1 cellular context compared by ENCODE assay signal in the genomic region with DNA sequence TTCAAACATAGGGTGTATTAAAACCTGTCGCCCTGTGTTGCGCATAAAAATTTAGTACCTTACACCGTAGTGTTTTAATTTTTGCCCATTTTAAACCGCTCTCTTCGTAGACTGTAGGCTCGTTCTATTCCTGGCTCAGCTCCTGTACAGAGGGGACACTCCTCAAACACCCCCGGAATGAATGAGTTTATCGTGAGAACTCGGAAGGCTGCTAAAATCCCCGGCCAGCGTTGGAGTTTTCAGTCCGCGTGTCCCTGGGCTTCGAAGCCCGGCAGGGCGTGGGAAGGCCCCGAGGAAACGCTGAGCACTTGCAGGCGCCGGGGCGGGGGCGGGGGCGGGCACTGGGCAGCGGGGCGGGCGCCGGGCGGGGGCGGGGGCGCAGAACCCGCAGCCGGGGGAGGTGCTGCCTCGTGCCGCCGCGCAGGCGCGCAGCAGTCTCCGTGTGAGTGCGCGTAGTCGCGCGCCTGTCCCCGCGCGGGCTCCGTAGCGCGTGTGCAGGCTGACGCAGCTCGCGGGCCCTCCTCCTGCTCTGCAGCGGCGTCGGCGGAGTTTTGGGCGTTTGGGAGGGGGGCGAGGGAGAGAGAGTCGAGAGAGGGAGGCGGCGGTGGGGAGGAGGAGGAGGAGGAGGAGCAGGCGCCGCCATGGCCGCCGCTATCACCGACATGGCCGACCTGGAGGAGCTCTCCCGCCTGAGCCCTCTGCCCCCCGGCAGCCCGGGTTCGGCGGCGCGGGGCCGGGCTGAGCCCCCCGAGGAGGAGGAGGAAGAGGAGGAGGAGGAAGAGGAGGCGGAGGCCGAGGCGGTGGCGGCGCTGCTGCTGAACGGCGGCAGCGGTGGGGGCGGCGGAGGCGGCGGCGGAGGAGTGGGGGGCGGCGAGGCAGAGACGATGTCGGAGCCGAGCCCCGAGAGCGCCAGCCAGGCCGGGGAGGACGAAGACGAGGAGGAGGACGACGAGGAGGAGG.
A peak's percentile ranks its signal among the peaks of the same experiment; 100 is the strongest.
TF ChIP-seq lines count a peak whose summit lies in the region.

A gene with protein sequence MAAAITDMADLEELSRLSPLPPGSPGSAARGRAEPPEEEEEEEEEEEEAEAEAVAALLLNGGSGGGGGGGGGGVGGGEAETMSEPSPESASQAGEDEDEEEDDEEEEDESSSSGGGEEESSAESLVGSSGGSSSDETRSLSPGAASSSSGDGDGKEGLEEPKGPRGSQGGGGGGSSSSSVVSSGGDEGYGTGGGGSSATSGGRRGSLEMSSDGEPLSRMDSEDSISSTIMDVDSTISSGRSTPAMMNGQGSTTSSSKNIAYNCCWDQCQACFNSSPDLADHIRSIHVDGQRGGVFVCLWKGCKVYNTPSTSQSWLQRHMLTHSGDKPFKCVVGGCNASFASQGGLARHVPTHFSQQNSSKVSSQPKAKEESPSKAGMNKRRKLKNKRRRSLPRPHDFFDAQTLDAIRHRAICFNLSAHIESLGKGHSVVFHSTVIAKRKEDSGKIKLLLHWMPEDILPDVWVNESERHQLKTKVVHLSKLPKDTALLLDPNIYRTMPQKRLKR (plus strand): TSS at position 434 of the 960 bp plus-strand sequence. CDS start 208 bp downstream, at position 642.

TF ChIP-seq in K562, 482 proteins besides CTCF, POLR2A, EP300 and RAD21 (continued from another document and continues in another):
- TF ChIP-seq, protein P1, sequence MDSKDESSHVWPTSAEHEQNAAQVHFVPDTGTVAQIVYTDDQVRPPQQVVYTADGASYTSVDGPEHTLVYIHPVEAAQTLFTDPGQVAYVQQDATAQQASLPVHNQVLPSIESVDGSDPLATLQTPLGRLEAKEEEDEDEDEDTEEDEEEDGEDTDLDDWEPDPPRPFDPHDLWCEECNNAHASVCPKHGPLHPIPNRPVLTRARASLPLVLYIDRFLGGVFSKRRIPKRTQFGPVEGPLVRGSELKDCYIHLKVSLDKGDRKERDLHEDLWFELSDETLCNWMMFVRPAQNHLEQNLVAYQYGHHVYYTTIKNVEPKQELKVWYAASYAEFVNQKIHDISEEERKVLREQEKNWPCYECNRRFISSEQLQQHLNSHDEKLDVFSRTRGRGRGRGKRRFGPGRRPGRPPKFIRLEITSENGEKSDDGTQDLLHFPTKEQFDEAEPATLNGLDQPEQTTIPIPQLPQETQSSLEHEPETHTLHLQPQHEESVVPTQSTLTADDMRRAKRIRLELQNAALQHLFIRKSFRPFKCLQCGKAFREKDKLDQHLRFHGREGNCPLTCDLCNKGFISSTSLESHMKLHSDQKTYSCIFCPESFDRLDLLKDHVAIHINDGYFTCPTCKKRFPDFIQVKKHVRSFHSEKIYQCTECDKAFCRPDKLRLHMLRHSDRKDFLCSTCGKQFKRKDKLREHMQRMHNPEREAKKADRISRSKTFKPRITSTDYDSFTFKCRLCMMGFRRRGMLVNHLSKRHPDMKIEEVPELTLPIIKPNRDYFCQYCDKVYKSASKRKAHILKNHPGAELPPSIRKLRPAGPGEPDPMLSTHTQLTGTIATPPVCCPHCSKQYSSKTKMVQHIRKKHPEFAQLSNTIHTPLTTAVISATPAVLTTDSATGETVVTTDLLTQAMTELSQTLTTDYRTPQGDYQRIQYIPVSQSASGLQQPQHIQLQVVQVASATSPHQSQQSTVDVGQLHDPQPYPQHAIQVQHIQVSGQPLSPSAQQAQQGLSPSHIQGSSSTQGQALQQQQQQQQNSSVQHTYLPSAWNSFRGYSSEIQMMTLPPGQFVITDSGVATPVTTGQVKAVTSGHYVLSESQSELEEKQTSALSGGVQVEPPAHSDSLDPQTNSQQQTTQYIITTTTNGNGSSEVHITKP (IDR thresholded peaks at IDR 0.05; ENCODE audit: partially characterized antibody) = peak; percentile 48
- TF ChIP-seq EWSR1 (IDR thresholded peaks at IDR 0.05; ENCODE audit: borderline replicate concordance, low read depth, partially characterized antibody) (no peak), ZNF263 (CRISPR knock-in tag; IDR thresholded peaks at IDR 0.05; ENCODE audit: borderline replicate concordance) (peak; percentile 89), ZNF347 (CRISPR knock-in tag; IDR thresholded peaks at IDR 0.05; ENCODE audit: low read depth) (no peak), ZNF224 (CRISPR knock-in tag; IDR thresholded peaks at IDR 0.05) (0 out of 2 replicates have a peak, but pooled peaks have one; percentile 16), NRF1 (conservative IDR thresholded peaks at IDR 0.05 in 1 of 2, IDR thresholded peaks at IDR 0.05 in 1 of 2) (peak; percentile 86 to 87), NFIC (IDR thresholded peaks at IDR 0.05) (0 out of 2 replicates have a peak, but pooled peaks have one; percentile 14), ZNF707 (CRISPR knock-in tag; conservative IDR thresholded peaks at IDR 0.05) (no peak), SAP30 (IDR thresholded peaks at IDR 0.05; ENCODE audit: borderline replicate concordance, insufficient read depth, low read depth, low read length, poor library complexity, severe bottlenecking) (peak; percentile 5), FOXA3 (CRISPR knock-in tag; conservative IDR thresholded peaks at IDR 0.05 in 1 of 2, IDR thresholded peaks at IDR 0.05 in 1 of 2) (no peak)
- TF ChIP-seq, protein P2, sequence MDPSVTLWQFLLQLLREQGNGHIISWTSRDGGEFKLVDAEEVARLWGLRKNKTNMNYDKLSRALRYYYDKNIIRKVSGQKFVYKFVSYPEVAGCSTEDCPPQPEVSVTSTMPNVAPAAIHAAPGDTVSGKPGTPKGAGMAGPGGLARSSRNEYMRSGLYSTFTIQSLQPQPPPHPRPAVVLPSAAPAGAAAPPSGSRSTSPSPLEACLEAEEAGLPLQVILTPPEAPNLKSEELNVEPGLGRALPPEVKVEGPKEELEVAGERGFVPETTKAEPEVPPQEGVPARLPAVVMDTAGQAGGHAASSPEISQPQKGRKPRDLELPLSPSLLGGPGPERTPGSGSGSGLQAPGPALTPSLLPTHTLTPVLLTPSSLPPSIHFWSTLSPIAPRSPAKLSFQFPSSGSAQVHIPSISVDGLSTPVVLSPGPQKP (CRISPR knock-in tag; IDR thresholded peaks at IDR 0.05) = no peak
- TF ChIP-seq, protein P3, sequence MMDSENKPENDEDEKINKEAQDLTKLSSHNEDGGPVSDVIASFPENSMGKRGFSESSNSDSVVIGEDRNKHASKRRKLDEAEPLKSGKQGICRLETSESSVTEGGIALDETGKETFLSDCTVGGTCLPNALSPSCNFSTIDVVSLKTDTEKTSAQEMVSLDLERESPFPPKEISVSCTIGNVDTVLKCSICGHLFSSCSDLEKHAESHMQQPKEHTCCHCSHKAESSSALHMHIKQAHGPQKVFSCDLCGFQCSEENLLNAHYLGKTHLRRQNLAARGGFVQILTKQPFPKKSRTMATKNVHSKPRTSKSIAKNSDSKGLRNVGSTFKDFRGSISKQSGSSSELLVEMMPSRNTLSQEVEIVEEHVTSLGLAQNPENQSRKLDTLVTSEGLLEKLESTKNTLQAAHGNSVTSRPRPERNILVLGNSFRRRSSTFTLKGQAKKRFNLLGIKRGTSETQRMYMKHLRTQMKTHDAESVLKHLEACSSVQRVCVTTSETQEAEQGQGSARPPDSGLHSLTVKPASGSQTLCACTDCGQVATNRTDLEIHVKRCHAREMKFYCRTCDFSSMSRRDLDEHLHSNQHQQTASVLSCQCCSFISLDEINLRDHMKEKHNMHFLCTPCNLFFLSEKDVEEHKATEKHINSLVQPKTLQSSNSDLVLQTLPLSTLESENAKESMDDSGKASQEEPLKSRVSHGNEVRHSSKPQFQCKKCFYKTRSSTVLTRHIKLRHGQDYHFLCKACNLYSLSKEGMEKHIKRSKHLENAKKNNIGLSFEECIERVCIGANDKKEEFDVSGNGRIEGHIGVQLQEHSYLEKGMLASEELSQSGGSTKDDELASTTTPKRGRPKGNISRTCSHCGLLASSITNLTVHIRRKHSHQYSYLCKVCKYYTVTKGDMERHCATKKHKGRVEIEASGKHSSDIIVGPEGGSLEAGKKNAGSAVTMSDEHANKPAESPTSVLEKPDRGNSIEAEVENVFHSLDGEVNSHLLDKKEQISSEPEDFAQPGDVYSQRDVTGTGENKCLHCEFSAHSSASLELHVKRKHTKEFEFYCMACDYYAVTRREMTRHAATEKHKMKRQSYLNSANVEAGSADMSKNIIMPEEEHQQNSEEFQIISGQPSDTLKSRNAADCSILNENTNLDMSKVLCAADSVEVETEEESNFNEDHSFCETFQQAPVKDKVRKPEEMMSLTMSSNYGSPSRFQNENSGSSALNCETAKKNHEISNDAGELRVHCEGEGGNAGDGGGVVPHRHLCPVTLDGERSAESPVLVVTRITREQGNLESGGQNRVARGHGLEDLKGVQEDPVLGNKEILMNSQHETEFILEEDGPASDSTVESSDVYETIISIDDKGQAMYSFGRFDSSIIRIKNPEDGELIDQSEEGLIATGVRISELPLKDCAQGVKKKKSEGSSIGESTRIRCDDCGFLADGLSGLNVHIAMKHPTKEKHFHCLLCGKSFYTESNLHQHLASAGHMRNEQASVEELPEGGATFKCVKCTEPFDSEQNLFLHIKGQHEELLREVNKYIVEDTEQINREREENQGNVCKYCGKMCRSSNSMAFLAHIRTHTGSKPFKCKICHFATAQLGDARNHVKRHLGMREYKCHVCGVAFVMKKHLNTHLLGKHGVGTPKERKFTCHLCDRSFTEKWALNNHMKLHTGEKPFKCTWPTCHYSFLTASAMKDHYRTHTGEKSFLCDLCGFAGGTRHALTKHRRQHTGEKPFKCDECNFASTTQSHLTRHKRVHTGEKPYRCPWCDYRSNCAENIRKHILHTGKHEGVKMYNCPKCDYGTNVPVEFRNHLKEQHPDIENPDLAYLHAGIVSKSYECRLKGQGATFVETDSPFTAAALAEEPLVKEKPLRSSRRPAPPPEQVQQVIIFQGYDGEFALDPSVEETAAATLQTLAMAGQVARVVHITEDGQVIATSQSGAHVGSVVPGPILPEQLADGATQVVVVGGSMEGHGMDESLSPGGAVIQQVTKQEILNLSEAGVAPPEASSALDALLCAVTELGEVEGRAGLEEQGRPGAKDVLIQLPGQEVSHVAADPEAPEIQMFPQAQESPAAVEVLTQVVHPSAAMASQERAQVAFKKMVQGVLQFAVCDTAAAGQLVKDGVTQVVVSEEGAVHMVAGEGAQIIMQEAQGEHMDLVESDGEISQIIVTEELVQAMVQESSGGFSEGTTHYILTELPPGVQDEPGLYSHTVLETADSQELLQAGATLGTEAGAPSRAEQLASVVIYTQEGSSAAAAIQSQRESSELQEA (IDR thresholded peaks at IDR 0.05; ENCODE audit: low read depth) = peak; percentile 91
- TF ChIP-seq, protein P4, sequence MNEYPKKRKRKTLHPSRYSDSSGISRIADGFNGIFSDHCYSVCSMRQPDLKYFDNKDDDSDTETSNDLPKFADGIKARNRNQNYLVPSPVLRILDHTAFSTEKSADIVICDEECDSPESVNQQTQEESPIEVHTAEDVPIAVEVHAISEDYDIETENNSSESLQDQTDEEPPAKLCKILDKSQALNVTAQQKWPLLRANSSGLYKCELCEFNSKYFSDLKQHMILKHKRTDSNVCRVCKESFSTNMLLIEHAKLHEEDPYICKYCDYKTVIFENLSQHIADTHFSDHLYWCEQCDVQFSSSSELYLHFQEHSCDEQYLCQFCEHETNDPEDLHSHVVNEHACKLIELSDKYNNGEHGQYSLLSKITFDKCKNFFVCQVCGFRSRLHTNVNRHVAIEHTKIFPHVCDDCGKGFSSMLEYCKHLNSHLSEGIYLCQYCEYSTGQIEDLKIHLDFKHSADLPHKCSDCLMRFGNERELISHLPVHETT (CRISPR knock-in tag; conservative IDR thresholded peaks at IDR 0.05 in 1 of 2, IDR thresholded peaks at IDR 0.05 in 1 of 2) = peak in 1 of 2 experiments; percentile 69; a peak in 2 of 4 replicates
- TF ChIP-seq, protein P5, sequence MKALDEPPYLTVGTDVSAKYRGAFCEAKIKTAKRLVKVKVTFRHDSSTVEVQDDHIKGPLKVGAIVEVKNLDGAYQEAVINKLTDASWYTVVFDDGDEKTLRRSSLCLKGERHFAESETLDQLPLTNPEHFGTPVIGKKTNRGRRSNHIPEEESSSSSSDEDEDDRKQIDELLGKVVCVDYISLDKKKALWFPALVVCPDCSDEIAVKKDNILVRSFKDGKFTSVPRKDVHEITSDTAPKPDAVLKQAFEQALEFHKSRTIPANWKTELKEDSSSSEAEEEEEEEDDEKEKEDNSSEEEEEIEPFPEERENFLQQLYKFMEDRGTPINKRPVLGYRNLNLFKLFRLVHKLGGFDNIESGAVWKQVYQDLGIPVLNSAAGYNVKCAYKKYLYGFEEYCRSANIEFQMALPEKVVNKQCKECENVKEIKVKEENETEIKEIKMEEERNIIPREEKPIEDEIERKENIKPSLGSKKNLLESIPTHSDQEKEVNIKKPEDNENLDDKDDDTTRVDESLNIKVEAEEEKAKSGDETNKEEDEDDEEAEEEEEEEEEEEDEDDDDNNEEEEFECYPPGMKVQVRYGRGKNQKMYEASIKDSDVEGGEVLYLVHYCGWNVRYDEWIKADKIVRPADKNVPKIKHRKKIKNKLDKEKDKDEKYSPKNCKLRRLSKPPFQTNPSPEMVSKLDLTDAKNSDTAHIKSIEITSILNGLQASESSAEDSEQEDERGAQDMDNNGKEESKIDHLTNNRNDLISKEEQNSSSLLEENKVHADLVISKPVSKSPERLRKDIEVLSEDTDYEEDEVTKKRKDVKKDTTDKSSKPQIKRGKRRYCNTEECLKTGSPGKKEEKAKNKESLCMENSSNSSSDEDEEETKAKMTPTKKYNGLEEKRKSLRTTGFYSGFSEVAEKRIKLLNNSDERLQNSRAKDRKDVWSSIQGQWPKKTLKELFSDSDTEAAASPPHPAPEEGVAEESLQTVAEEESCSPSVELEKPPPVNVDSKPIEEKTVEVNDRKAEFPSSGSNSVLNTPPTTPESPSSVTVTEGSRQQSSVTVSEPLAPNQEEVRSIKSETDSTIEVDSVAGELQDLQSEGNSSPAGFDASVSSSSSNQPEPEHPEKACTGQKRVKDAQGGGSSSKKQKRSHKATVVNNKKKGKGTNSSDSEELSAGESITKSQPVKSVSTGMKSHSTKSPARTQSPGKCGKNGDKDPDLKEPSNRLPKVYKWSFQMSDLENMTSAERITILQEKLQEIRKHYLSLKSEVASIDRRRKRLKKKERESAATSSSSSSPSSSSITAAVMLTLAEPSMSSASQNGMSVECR (CRISPR knock-in tag; IDR thresholded peaks at IDR 0.05) = peak; percentile 28
- TF ChIP-seq, protein P6, sequence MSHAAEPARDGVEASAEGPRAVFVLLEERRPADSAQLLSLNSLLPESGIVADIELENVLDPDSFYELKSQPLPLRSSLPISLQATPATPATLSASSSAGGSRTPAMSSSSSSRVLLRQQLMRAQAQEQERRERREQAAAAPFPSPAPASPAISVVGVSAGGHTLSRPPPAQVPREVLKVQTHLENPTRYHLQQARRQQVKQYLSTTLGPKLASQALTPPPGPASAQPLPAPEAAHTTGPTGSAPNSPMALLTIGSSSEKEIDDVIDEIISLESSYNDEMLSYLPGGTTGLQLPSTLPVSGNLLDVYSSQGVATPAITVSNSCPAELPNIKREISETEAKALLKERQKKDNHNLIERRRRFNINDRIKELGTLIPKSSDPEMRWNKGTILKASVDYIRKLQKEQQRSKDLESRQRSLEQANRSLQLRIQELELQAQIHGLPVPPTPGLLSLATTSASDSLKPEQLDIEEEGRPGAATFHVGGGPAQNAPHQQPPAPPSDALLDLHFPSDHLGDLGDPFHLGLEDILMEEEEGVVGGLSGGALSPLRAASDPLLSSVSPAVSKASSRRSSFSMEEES (CRISPR knock-in tag; IDR thresholded peaks at IDR 0.05) = no peak
- TF ChIP-seq, protein P7, sequence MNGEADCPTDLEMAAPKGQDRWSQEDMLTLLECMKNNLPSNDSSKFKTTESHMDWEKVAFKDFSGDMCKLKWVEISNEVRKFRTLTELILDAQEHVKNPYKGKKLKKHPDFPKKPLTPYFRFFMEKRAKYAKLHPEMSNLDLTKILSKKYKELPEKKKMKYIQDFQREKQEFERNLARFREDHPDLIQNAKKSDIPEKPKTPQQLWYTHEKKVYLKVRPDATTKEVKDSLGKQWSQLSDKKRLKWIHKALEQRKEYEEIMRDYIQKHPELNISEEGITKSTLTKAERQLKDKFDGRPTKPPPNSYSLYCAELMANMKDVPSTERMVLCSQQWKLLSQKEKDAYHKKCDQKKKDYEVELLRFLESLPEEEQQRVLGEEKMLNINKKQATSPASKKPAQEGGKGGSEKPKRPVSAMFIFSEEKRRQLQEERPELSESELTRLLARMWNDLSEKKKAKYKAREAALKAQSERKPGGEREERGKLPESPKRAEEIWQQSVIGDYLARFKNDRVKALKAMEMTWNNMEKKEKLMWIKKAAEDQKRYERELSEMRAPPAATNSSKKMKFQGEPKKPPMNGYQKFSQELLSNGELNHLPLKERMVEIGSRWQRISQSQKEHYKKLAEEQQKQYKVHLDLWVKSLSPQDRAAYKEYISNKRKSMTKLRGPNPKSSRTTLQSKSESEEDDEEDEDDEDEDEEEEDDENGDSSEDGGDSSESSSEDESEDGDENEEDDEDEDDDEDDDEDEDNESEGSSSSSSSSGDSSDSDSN (IDR thresholded peaks at IDR 0.05; ENCODE audit: borderline replicate concordance in 1 of 2, low read depth in 2 of 2, low read length in 2 of 2) = no peak
